In the genomic region with DNA sequence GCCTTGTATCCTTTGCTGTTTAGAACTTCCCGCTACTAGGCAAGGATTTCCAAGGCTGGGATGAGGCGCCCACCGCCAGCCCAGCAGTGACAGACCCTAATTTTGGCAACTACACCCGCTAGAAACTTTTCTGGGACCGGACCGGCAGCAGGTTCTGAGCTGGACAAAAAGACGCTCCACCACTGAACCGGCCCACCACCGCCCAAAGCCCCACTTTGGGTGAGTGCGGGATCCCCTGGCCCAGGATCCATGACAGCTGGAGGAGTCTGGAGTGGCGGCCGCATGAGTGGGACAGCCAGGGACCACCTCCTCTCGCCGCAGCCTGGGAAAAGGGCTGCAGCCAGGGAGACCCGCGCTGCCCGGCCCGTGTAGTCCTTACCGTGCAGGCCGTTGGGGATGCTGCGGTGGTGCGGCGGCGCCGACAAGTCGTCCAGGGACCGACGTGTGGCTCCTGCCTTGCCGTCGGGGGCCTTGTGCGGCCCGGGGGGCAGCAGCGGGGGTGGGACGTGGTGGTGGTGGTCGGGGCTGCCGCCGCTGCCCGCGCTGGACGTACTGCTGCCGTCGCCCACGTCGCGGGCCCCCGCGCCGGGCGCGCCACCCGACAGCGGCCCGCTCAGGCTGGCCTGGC, we compare ENCODE assay signal across 1 cellular context.
TF ChIP-seq lines count a peak whose summit lies in the region.

No MANE protein-coding gene starts in this region.

TF ChIP-seq in HepG2, 621 proteins besides CTCF, POLR2A, EP300 and RAD21:
- TF ChIP-seq LBX2 (CRISPR knock-in tag; IDR thresholded peaks at IDR 0.05; ENCODE audit: borderline replicate concordance) (0 out of 2 replicates have a peak, but pooled peaks have one; percentile 12), ZBTB39 (CRISPR knock-in tag; IDR thresholded peaks at IDR 0.05) (no peak), ZNF607 (CRISPR knock-in tag; IDR thresholded peaks at IDR 0.05; ENCODE audit: borderline replicate concordance) (no peak), UBTF (CRISPR knock-in tag; IDR thresholded peaks at IDR 0.05) (peak; percentile 2; the same call in 1 of the 2 replicates), SALL2 (CRISPR knock-in tag; IDR thresholded peaks at IDR 0.05) (peak; percentile 3; the same call in 1 of the 2 replicates), ZNF687 (CRISPR knock-in tag; IDR thresholded peaks at IDR 0.05) (peak; percentile 24; the same call in 1 of the 2 replicates), ZNF724P (CRISPR knock-in tag; IDR thresholded peaks at IDR 0.05; ENCODE audit: borderline replicate concordance) (no peak), ASH2L (IDR thresholded peaks at IDR 0.05; ENCODE audit: insufficient read length, low read depth, low read length) (peak; percentile 14), GZF1 (CRISPR knock-in tag; IDR thresholded peaks at IDR 0.05) (0 out of 2 replicates have a peak, but pooled peaks have one; percentile 6), ZNF790 (CRISPR knock-in tag; IDR thresholded peaks at IDR 0.05; ENCODE audit: borderline replicate concordance) (peak; percentile 13; the same call in 1 of the 2 replicates), LCORL (IDR thresholded peaks at IDR 0.05) (no peak), LCORL (CRISPR knock-in tag; IDR thresholded peaks at IDR 0.05) (0 out of 2 replicates have a peak, but pooled peaks have one; percentile 6), RBM39 (IDR thresholded peaks at IDR 0.05; ENCODE audit: low read depth, low read length, poor library complexity, severe bottlenecking) (peak; percentile 14), MTERF4 (CRISPR knock-in tag; IDR thresholded peaks at IDR 0.05) (0 out of 2 replicates have a peak, but pooled peaks have one; percentile 8), NONO (IDR thresholded peaks at IDR 0.05) (no peak), NONO (CRISPR knock-in tag; conservative IDR thresholded peaks at IDR 0.05) (0 out of 2 replicates have a peak, but pooled peaks have one; percentile 23), NFIC (IDR thresholded peaks at IDR 0.05; ENCODE audit: low read length) (no peak), ZNF703 (CRISPR knock-in tag; IDR thresholded peaks at IDR 0.05; ENCODE audit: borderline replicate concordance) (0 out of 2 replicates have a peak, but pooled peaks have one; percentile 17), ARID2 (CRISPR knock-in tag; IDR thresholded peaks at IDR 0.05; ENCODE audit: borderline replicate concordance) (0 out of 2 replicates have a peak, but pooled peaks have one; percentile 1), KAT2B (IDR thresholded peaks at IDR 0.05; ENCODE audit: borderline replicate concordance, low read depth, low read length) (no peak), RARA (CRISPR knock-in tag; IDR thresholded peaks at IDR 0.05) (no peak), NKX3-1 (CRISPR knock-in tag; IDR thresholded peaks at IDR 0.05) (peak; percentile 45; the same call in 1 of the 2 replicates), KAT8 (CRISPR knock-in tag; IDR thresholded peaks at IDR 0.05) (no peak), SIN3A (IDR thresholded peaks at IDR 0.05; ENCODE audit: borderline replicate concordance, low read depth, low read length) (peak; percentile 11; the same call in 1 of the 2 replicates), ZNF605 (CRISPR knock-in tag; IDR thresholded peaks at IDR 0.05) (0 out of 2 replicates have a peak, but pooled peaks have one; percentile 33), ZNF264 (CRISPR knock-in tag; IDR thresholded peaks at IDR 0.05) (0 out of 2 replicates have a peak, but pooled peaks have one; percentile 27)
- TF ChIP-seq, protein P1, sequence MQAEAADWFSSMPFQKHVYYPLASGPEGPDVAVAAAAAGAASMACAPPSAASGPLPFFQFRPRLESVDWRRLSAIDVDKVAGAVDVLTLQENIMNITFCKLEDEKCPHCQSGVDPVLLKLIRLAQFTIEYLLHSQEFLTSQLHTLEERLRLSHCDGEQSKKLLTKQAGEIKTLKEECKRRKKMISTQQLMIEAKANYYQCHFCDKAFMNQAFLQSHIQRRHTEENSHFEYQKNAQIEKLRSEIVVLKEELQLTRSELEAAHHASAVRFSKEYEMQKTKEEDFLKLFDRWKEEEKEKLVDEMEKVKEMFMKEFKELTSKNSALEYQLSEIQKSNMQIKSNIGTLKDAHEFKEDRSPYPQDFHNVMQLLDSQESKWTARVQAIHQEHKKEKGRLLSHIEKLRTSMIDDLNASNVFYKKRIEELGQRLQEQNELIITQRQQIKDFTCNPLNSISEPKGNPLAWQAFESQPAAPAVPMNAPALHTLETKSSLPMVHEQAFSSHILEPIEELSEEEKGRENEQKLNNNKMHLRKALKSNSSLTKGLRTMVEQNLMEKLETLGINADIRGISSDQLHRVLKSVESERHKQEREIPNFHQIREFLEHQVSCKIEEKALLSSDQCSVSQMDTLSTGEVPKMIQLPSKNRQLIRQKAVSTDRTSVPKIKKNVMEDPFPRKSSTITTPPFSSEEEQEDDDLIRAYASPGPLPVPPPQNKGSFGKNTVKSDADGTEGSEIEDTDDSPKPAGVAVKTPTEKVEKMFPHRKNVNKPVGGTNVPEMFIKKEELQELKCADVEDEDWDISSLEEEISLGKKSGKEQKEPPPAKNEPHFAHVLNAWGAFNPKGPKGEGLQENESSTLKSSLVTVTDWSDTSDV (CRISPR knock-in tag; IDR thresholded peaks at IDR 0.05): no peak
- TF ChIP-seq, protein P2, sequence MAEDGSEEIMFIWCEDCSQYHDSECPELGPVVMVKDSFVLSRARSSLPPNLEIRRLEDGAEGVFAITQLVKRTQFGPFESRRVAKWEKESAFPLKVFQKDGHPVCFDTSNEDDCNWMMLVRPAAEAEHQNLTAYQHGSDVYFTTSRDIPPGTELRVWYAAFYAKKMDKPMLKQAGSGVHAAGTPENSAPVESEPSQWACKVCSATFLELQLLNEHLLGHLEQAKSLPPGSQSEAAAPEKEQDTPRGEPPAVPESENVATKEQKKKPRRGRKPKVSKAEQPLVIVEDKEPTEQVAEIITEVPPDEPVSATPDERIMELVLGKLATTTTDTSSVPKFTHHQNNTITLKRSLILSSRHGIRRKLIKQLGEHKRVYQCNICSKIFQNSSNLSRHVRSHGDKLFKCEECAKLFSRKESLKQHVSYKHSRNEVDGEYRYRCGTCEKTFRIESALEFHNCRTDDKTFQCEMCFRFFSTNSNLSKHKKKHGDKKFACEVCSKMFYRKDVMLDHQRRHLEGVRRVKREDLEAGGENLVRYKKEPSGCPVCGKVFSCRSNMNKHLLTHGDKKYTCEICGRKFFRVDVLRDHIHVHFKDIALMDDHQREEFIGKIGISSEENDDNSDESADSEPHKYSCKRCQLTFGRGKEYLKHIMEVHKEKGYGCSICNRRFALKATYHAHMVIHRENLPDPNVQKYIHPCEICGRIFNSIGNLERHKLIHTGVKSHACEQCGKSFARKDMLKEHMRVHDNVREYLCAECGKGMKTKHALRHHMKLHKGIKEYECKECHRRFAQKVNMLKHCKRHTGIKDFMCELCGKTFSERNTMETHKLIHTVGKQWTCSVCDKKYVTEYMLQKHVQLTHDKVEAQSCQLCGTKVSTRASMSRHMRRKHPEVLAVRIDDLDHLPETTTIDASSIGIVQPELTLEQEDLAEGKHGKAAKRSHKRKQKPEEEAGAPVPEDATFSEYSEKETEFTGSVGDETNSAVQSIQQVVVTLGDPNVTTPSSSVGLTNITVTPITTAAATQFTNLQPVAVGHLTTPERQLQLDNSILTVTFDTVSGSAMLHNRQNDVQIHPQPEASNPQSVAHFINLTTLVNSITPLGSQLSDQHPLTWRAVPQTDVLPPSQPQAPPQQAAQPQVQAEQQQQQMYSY (CRISPR knock-in tag; IDR thresholded peaks at IDR 0.05): 0 out of 2 replicates have a peak, but pooled peaks have one; percentile 17
- TF ChIP-seq, protein P3, sequence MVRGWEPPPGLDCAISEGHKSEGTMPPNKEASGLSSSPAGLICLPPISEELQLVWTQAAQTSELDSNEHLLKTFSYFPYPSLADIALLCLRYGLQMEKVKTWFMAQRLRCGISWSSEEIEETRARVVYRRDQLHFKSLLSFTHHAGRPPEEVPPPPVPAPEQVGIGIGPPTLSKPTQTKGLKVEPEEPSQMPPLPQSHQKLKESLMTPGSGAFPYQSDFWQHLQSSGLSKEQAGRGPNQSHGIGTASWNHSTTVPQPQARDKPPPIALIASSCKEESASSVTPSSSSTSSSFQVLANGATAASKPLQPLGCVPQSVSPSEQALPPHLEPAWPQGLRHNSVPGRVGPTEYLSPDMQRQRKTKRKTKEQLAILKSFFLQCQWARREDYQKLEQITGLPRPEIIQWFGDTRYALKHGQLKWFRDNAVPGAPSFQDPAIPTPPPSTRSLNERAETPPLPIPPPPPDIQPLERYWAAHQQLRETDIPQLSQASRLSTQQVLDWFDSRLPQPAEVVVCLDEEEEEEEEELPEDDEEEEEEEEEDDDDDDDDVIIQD (CRISPR knock-in tag; IDR thresholded peaks at IDR 0.05; ENCODE audit: low read depth): no peak
